27 cellular contexts compared by ENCODE assay signal in the genomic region with DNA sequence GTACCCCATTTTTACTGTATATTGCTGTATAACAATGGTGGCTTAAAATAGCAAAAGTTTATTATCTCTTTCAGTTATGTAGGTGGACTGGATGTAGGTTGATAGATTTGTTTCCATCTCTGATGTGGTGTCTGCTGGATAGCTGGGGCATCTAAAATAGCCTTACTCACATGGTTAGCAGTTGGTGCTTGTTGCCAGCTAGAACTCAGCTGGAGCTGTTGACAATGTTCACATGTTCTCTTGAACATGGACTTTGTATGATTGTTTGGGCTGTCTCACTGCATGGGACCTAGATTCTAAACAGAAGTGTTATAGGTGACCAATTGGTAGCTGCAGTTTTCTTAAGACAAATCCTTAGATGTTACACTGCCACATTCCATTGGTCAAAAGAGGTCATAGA.
DNase-seq lines count a peak whose midpoint lies in the region; ATAC-seq, FAIRE-seq and TF ChIP-seq lines count a peak whose summit lies in the region.
"Had no signal": no experiment of that assay in that cellular context is flagged by ENCODE, and none has a peak within 500 bp of the region (broad histone marks: within the 10 kb centered on the region; RNA-seq: fewer than 3 reads in every experiment).

No MANE protein-coding gene starts in this region.

- H4K20me1 ChIP-seq in PC-9 (ENCODE audit: insufficient read depth) = no peaks in the 10 kb centered on the region; the same call in 1 of the 2 replicates

- H3F3A ChIP-seq in PC-9 (ENCODE audit: insufficient read depth, low read depth) = no peaks in the 10 kb centered on the region; the same call in 1 of the 2 replicates

- H3K36me3 ChIP-seq in mesenchymal stem cell (ENCODE audit: control insufficient read depth in 1 of 2, insufficient read depth in 2 of 2, low read depth in 1 of 2, low read length in 2 of 2) = no peaks in the 10 kb centered on the region
- H3K36me3 ChIP-seq in PC-9 (ENCODE audit: low read depth) = peaks cover 4% of the 10 kb centered on the region; the same call in 1 of the 2 replicates
- no peaks in the 10 kb centered on the region for H3K36me3 ChIP-seq in CD8-positive, alpha-beta memory T cell (ENCODE audit: insufficient read depth, low read length)
- H3K36me3 ChIP-seq: HAP-1, Peyer's patch, SJCRH30 had no signal

- H3K27me3 ChIP-seq in mesenchymal stem cell (ENCODE audit: control insufficient read depth in 1 of 2, insufficient read depth in 1 of 2, low read length in 2 of 2) (no peaks in the 10 kb centered on the region), PC-9 (ENCODE audit: insufficient read depth, low read depth) (no peaks in the 10 kb centered on the region)
- no peaks in the 10 kb centered on the region for H3K27me3 ChIP-seq in CD8-positive, alpha-beta memory T cell (ENCODE audit: insufficient read depth, low read length, poor library complexity, severe bottlenecking)
- H3K27me3 ChIP-seq: Peyer's patch, SJCRH30 had no signal

- no peak overlapping the region for H3K4me3 ChIP-seq in choroid plexus epithelial cell (ENCODE audit: low read depth, low read length)
- H3K4me3 ChIP-seq in mesenchymal stem cell (ENCODE audit: insufficient read depth in 1 of 2, low read depth in 1 of 2, low read length in 2 of 2) = no peak overlapping the region
- H3K4me3 ChIP-seq in PC-9 = no peak overlapping the region
- H3K4me3 ChIP-seq in CD8-positive, alpha-beta memory T cell (ENCODE audit: low read length) = no peak overlapping the region
- H3K4me3 ChIP-seq: HAP-1, Peyer's patch, SJCRH30 had no signal

- no peak overlapping the region for H2BK15ac ChIP-seq in mesenchymal stem cell (ENCODE audit: low read depth, poor library complexity, severe bottlenecking)

- H4K91ac ChIP-seq in mesenchymal stem cell (ENCODE audit: low read length) = no peak overlapping the region

- TF ChIP-seq CTCF in choroid plexus epithelial cell (conservative IDR thresholded peaks at IDR 0.05; ENCODE audit: low read depth, low read length) (no peak), PC-9 (conservative IDR thresholded peaks at IDR 0.05) (no peak)

- no peak overlapping the region for H3K4ac ChIP-seq in mesenchymal stem cell (ENCODE audit: low read depth in 1 of 2, low read length in 2 of 2)

- H2BK12ac ChIP-seq in mesenchymal stem cell (ENCODE audit: low read length in 2 of 2) = no peak overlapping the region

- intact Hi-C loops in PC-9 (cut with micrococcal nuclease; ENCODE audit: unreplicated experiment) = no loop called here

- H3K79me1 ChIP-seq in mesenchymal stem cell (replicated peaks; ENCODE audit: low read length, poor library complexity, severe bottlenecking) = peaks cover 6% of the 10 kb centered on the region

- no peak overlapping the region for H3K27ac ChIP-seq in mesenchymal stem cell (ENCODE audit: low read length, poor library complexity, severe bottlenecking)
- no peak overlapping the region for H3K27ac ChIP-seq in PC-9
- H3K27ac ChIP-seq in CD8-positive, alpha-beta memory T cell (ENCODE audit: low read depth, low read length) = no peak overlapping the region
- H3K27ac ChIP-seq: KMS-11, Peyer's patch, SJCRH30 had no signal

- H3K14ac ChIP-seq in mesenchymal stem cell (ENCODE audit: low read length in 2 of 2) = no peak overlapping the region

- H3K4me2 ChIP-seq in mesenchymal stem cell (ENCODE audit: low read length, poor library complexity, severe bottlenecking) (no peak overlapping the region), PC-9 (no peak overlapping the region)
- H3K4me2 ChIP-seq: KMS-11 had no signal

- no peak overlapping the region for H2AK5ac ChIP-seq in mesenchymal stem cell (ENCODE audit: low read length, severe bottlenecking)

- peak; percentile 73 for FAIRE-seq in GM12892 (lab: Jason Lieb, UNC)
- FAIRE-seq: GM18507, TTC549 had no signal

- ATAC-seq in HG03442 (IDR thresholded peaks at IDR 0.05; ENCODE audit: unreplicated experiment) = no peak
- ATAC-seq in stimulated activated naive CD8-positive, alpha-beta T cell treated with anti-CD3 and anti-CD28 coated beads, Interleukin-15, amount 100 ng/mL, for 72 hours = no peak
- ATAC-seq: activated CD8-positive, alpha-beta T cell treated with anti-CD3 and anti-CD28 coated beads for 36 hours; natural killer cell treated with Interleukin-12 subunit alpha and Interleukin-12 subunit beta and Interleukin-15 and Interleukin-18, amount 100 ng/mL, for 72 hours had no signal

- H3K4me1 ChIP-seq in mesenchymal stem cell (ENCODE audit: control insufficient read depth, insufficient read depth, low read depth, low read length) = no peaks in the 10 kb centered on the region
- H3K4me1 ChIP-seq in PC-9 (replicated peaks; ENCODE audit: insufficient read depth) = no peaks in the 10 kb centered on the region
- no peaks in the 10 kb centered on the region for H3K4me1 ChIP-seq in CD8-positive, alpha-beta memory T cell (ENCODE audit: insufficient read depth, low read length)
- H3K4me1 ChIP-seq: HAP-1, Peyer's patch had no signal

- H2BK120ac ChIP-seq in mesenchymal stem cell (ENCODE audit: low read depth, low read length) = no peak overlapping the region

- DNase-seq in ACHN (peak; percentile 12), GM12892 (ENCODE audit: insufficient read length) (no peak), choroid plexus epithelial cell (ENCODE audit: low read depth) (peak; percentile 46), mesenchymal stem cell (peak; percentile 11), PC-9 (no peak)
- DNase-seq in CD8-positive, alpha-beta memory T cell = no peak
- DNase-seq in stimulated activated naive CD8-positive, alpha-beta T cell treated with anti-CD3 and anti-CD28 coated beads, Interleukin-15, amount 100 ng/mL, for 72 hours = no peak
- DNase-seq: activated CD4-positive, CD25-positive, alpha-beta regulatory T cell treated with anti-CD3 and anti-CD28 coated beads, Interleukin-2, amount 50 U/mL, for 72 hours; activated CD8-positive, alpha-beta T cell treated with anti-CD3 and anti-CD28 coated beads for 36 hours; activated effector memory CD4-positive, alpha-beta T cell treated with anti-CD3 and anti-CD28 coated beads, Interleukin-2, amount 50 U/mL, for 16 hours; activated naive CD8-positive, alpha-beta T cell treated with anti-CD3 and anti-CD28 coated beads for 36 hours; DMS53; GF-D8; NCI-H1417; NCI-H2029 treated with DMSO at 0.1 percent for 48 hours; NCI-H2227 treated with DMSO at 0.1 percent for 48 hours; NCI-H69; Peyer's patch; retina; stimulated activated CD4-positive, alpha-beta T cell treated with anti-CD3 and anti-CD28 coated beads, Interleukin-2, amount 100 ng/mL, for 24 hours had no signal

- no peaks in the 10 kb centered on the region for H3K9me2 ChIP-seq in PC-9 (ENCODE audit: insufficient read depth)

- peak overlapping the region in 1 of 8 donors; percentile 34 for H3K27ac Mint-ChIP-seq in CD8-positive, alpha-beta memory T cell
- H3K27ac Mint-ChIP-seq in stimulated activated naive CD8-positive, alpha-beta T cell treated with anti-CD3 and anti-CD28 coated beads, Interleukin-15, amount 100 ng/mL, for 72 hours = no peak overlapping the region
- H3K27ac Mint-ChIP-seq: activated CD8-positive, alpha-beta T cell treated with anti-CD3 and anti-CD28 coated beads for 36 hours; activated naive CD8-positive, alpha-beta T cell treated with anti-CD3 and anti-CD28 coated beads for 36 hours; natural killer cell treated with Interleukin-12 subunit alpha and Interleukin-12 subunit beta and Interleukin-15 and Interleukin-18, amount 100 ng/mL, for 72 hours had no signal

- H3K4me3 Mint-ChIP-seq in CD8-positive, alpha-beta memory T cell = no peak overlapping the region
- no peak overlapping the region for H3K4me3 Mint-ChIP-seq in stimulated activated naive CD8-positive, alpha-beta T cell treated with anti-CD3 and anti-CD28 coated beads, Interleukin-15, amount 100 ng/mL, for 72 hours
- H3K4me3 Mint-ChIP-seq: activated CD8-positive, alpha-beta T cell treated with anti-CD3 and anti-CD28 coated beads for 36 hours; activated naive CD8-positive, alpha-beta T cell treated with anti-CD3 and anti-CD28 coated beads for 36 hours; natural killer cell treated with Interleukin-12 subunit alpha and Interleukin-12 subunit beta and Interleukin-15 and Interleukin-18, amount 100 ng/mL, for 72 hours had no signal

- H2AFZ ChIP-seq in mesenchymal stem cell (ENCODE audit: low read depth, low read length) (peak overlapping the region; percentile 69), PC-9 (no peak overlapping the region)

- peaks cover 0 to 24% (median 1%) of the 10 kb centered on the region in 5 donors for H3K9me3 Mint-ChIP-seq in CD8-positive, alpha-beta memory T cell
- H3K9me3 Mint-ChIP-seq in stimulated activated naive CD8-positive, alpha-beta T cell treated with anti-CD3 and anti-CD28 coated beads, Interleukin-15, amount 100 ng/mL, for 72 hours = no peaks in the 10 kb centered on the region
- H3K9me3 Mint-ChIP-seq: activated naive CD8-positive, alpha-beta T cell treated with anti-CD3 and anti-CD28 coated beads for 36 hours; natural killer cell treated with Interleukin-12 subunit alpha and Interleukin-12 subunit beta and Interleukin-15 and Interleukin-18, amount 100 ng/mL, for 72 hours had no signal

- no peak overlapping the region for H4K8ac ChIP-seq in mesenchymal stem cell (ENCODE audit: low read length)

- peaks cover 0 to 5% (median 0%) of the 10 kb centered on the region in 3 donors for H3K4me1 Mint-ChIP-seq in CD8-positive, alpha-beta memory T cell
- H3K4me1 Mint-ChIP-seq in stimulated activated naive CD8-positive, alpha-beta T cell treated with anti-CD3 and anti-CD28 coated beads, Interleukin-15, amount 100 ng/mL, for 72 hours = no peaks in the 10 kb centered on the region

- in situ Hi-C loops in ACHN (cut with HindIII; ENCODE audit: low pct_ligation_motif_present, low pct_unique_long_range_greater_than_20kb, low sequenced_read_pairs) = no loop called here

- H3K9ac ChIP-seq in mesenchymal stem cell (ENCODE audit: low read length) = no peak overlapping the region
- H3K9ac ChIP-seq: KMS-11 had no signal

- no peak overlapping the region for H3K23ac ChIP-seq in mesenchymal stem cell (ENCODE audit: low read length in 2 of 2)

- peak overlapping the region in 1 of 2 experiments; percentile 48 for H3K18ac ChIP-seq in mesenchymal stem cell (ENCODE audit: low read depth in 1 of 2, low read length in 2 of 2)

- BruUV-seq in PC-9 (replicated peaks; lab: Mats Ljungman, UMichigan) = no TSS peak

- POLR2A ChIA-PET in PC-9 (lab: Charles Lee; ENCODE audit: unreplicated experiment) = no interaction called here
- POLR2A ChIA-PET in CD8-positive, alpha-beta memory T cell (lab: Charles Lee) = no interaction called here

- H3K36me3 Mint-ChIP-seq in CD8-positive, alpha-beta memory T cell = peaks cover 0 to 20% (median 4%) of the 10 kb centered on the region in 3 donors
- H3K36me3 Mint-ChIP-seq: natural killer cell treated with Interleukin-12 subunit alpha and Interleukin-12 subunit beta and Interleukin-15 and Interleukin-18, amount 100 ng/mL, for 72 hours had no signal

- H3K79me2 ChIP-seq in PC-9 (ENCODE audit: low read depth) = peaks cover 18% of the 10 kb centered on the region; the same call in 1 of the 2 replicates

- H3K27me3 Mint-ChIP-seq in CD8-positive, alpha-beta memory T cell = no peaks in the 10 kb centered on the region
- no peaks in the 10 kb centered on the region for H3K27me3 Mint-ChIP-seq in stimulated activated naive CD8-positive, alpha-beta T cell treated with anti-CD3 and anti-CD28 coated beads, Interleukin-15, amount 100 ng/mL, for 72 hours
- H3K27me3 Mint-ChIP-seq: activated CD8-positive, alpha-beta T cell treated with anti-CD3 and anti-CD28 coated beads for 36 hours; activated naive CD8-positive, alpha-beta T cell treated with anti-CD3 and anti-CD28 coated beads for 36 hours; natural killer cell treated with Interleukin-12 subunit alpha and Interleukin-12 subunit beta and Interleukin-15 and Interleukin-18, amount 100 ng/mL, for 72 hours had no signal

- H3K9me3 ChIP-seq in mesenchymal stem cell (ENCODE audit: control insufficient read depth, low read length) (no peaks in the 10 kb centered on the region), PC-9 (ENCODE audit: insufficient read depth, low read depth) (no peaks in the 10 kb centered on the region)
- no peaks in the 10 kb centered on the region for H3K9me3 ChIP-seq in CD8-positive, alpha-beta memory T cell (ENCODE audit: low read length)
- H3K9me3 ChIP-seq: HAP-1, Peyer's patch, SJCRH30 had no signal

- H2BK5ac ChIP-seq in mesenchymal stem cell (ENCODE audit: low read depth, low read length, poor library complexity, severe bottlenecking) = no peak overlapping the region

- CTCF ChIA-PET in PC-9 (lab: Charles Lee) = no interaction called here
- CTCF ChIA-PET in CD8-positive, alpha-beta memory T cell (lab: Charles Lee) = no interaction called here

- no peak for TF ChIP-seq POLR2A in GM12892 (IDR thresholded peaks at IDR 0.05; ENCODE audit: low read depth, low read length)

Comparison
In these comparisons a context has a peak if more than half of its experiments do, and no peak if none do; other contexts are left out.
1. DNase-seq: peak in ACHN (single experiment), choroid plexus epithelial cell (single experiment) and mesenchymal stem cell (single experiment); none in GM12892 (single experiment), PC-9 (0 of 2), CD8-positive, alpha-beta memory T cell (0 of 5) and stimulated activated naive CD8-positive, alpha-beta T cell treated with anti-CD3 and anti-CD28 coated beads, Interleukin-15, amount 100 ng/mL, for 72 hours (0 of 2).